8 cellular contexts compared by ENCODE assay signal in the genomic region with DNA sequence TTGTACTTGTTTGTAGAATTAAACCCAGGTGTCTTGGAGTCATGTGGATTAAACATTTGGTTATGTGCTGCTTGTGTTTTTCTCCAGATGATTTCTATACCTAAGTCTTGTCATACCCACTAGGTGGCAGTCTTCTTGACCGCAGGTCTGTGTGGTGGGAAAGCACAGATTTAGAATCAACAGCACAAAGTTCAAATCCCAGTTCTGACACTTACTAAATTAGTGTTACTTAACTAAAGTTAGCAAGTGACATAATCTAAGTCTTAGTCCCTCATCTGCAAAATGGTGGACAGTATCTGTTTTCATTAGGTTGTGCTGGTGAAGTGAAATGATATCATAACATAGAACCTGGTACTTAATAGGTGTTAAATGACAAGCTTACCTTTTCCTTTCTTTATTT.
DNase-seq lines count a peak whose midpoint lies in the region; ATAC-seq and TF ChIP-seq lines count a peak whose summit lies in the region.

No MANE protein-coding gene starts in this region.

- TF ChIP-seq CTCF in 22Rv1 (IDR thresholded peaks at IDR 0.05) (peak; percentile 84), DOHH2 (IDR thresholded peaks at IDR 0.05; ENCODE audit: low read depth, low read length, poor library complexity, severe bottlenecking) (peak; percentile 81), cardiac fibroblast (IDR thresholded peaks at IDR 0.05; ENCODE audit: low read depth, low read length) (peak; percentile 46)

- no CpG with 5 or more reads among the region's 1 CpG for WGBS in mesendoderm (ENCODE audit: extremely low coverage, insufficient coverage, low lambda C conversion rate)

- H3K27ac ChIP-seq in 22Rv1: no peak overlapping the region
- no peak overlapping the region for H3K27ac ChIP-seq in DOHH2 (ENCODE audit: low read depth, low read length)
- no peak overlapping the region for H3K27ac ChIP-seq in mesendoderm (ENCODE audit: low read depth, low read length)

- ATAC-seq in HG02884 (IDR thresholded peaks at IDR 0.05; ENCODE audit: unreplicated experiment) (peak; percentile 69), GM21528 (IDR thresholded peaks at IDR 0.05; ENCODE audit: low FRiP score, unreplicated experiment) (no peak), HG03139 (IDR thresholded peaks at IDR 0.05; ENCODE audit: unreplicated experiment) (no peak)

- H3K4me1 ChIP-seq in DOHH2 (ENCODE audit: control insufficient read depth, low read length): no peaks in the 10 kb centered on the region
- H3K4me1 ChIP-seq in mesendoderm (ENCODE audit: control insufficient read depth, low read depth, low read length): no peaks in the 10 kb centered on the region

- H3K4me3 ChIP-seq in DOHH2 (ENCODE audit: low read length) (no peak overlapping the region), cardiac fibroblast (replicated peaks in 1 of 2; ENCODE audit: low read depth in 2 of 2, low read length in 2 of 2) (no peak overlapping the region), mesendoderm (ENCODE audit: low read length) (no peak overlapping the region)

- H2BK5ac ChIP-seq in mesendoderm (ENCODE audit: low read length): no peak overlapping the region

- no peak overlapping the region for H4K8ac ChIP-seq in mesendoderm (ENCODE audit: low read depth, low read length)

- no peak overlapping the region for H4K5ac ChIP-seq in mesendoderm (ENCODE audit: low read length)

- no peaks in the 10 kb centered on the region for H3K9me2 ChIP-seq in DOHH2 (replicated peaks; ENCODE audit: control insufficient read depth, low read length)

- no peak overlapping the region for H3K18ac ChIP-seq in mesendoderm (ENCODE audit: low read length)

- H3F3A ChIP-seq in DOHH2 (ENCODE audit: control insufficient read depth, insufficient read depth): no peaks in the 10 kb centered on the region

- H3K36me3 ChIP-seq in DOHH2 (ENCODE audit: control insufficient read depth, low read length) (no peaks in the 10 kb centered on the region), mesendoderm (ENCODE audit: control insufficient read depth, insufficient read depth, low read length) (no peaks in the 10 kb centered on the region)

- DNase-seq in NCI-H82 treated with DMSO at 0.1 percent for 48 hours (lab: John Stamatoyannopoulos, UW; ENCODE audit: unreplicated experiment): peak; percentile 28
- DNase-seq in cardiac fibroblast (ENCODE audit: low read depth in 2 of 2): peak; percentile 61 to 67
- peak; percentile 55 for DNase-seq in mesendoderm

- H3K23ac ChIP-seq in mesendoderm (ENCODE audit: low read length): no peak overlapping the region

- H3K9me3 ChIP-seq in DOHH2 (ENCODE audit: control insufficient read depth, insufficient read depth, low read length): no peaks in the 10 kb centered on the region

- H3K4me2 ChIP-seq in DOHH2 (ENCODE audit: low read length) (no peak overlapping the region), mesendoderm (ENCODE audit: low read length) (no peak overlapping the region)

- H4K20me1 ChIP-seq in DOHH2 (ENCODE audit: control insufficient read depth, insufficient read depth, low read depth, low read length): no peaks in the 10 kb centered on the region

- no peaks in the 10 kb centered on the region for H3K79me1 ChIP-seq in mesendoderm (ENCODE audit: low read length)

- H3K56ac ChIP-seq in mesendoderm (ENCODE audit: low read length): no peak overlapping the region

- H2BK120ac ChIP-seq in mesendoderm (ENCODE audit: low read depth, low read length): no peak overlapping the region

- H3K79me2 ChIP-seq in DOHH2 (ENCODE audit: control insufficient read depth, low read length) (no peaks in the 10 kb centered on the region), mesendoderm (ENCODE audit: control insufficient read depth, insufficient read depth, low read length) (no peaks in the 10 kb centered on the region)

- H2AK5ac ChIP-seq in mesendoderm (ENCODE audit: low read length): no peak overlapping the region

- H3K27me3 ChIP-seq in DOHH2 (ENCODE audit: control insufficient read depth, low read length) (no peaks in the 10 kb centered on the region), mesendoderm (ENCODE audit: insufficient read depth, low read length, poor library complexity) (no peaks in the 10 kb centered on the region)

- no peak overlapping the region for H2BK15ac ChIP-seq in mesendoderm (replicated peaks; ENCODE audit: low read depth)

- H3K4ac ChIP-seq in mesendoderm (ENCODE audit: low read depth, low read length): no peak overlapping the region

- no peak overlapping the region for H3K9ac ChIP-seq in mesendoderm (ENCODE audit: low read length)
